In the genomic region with DNA sequence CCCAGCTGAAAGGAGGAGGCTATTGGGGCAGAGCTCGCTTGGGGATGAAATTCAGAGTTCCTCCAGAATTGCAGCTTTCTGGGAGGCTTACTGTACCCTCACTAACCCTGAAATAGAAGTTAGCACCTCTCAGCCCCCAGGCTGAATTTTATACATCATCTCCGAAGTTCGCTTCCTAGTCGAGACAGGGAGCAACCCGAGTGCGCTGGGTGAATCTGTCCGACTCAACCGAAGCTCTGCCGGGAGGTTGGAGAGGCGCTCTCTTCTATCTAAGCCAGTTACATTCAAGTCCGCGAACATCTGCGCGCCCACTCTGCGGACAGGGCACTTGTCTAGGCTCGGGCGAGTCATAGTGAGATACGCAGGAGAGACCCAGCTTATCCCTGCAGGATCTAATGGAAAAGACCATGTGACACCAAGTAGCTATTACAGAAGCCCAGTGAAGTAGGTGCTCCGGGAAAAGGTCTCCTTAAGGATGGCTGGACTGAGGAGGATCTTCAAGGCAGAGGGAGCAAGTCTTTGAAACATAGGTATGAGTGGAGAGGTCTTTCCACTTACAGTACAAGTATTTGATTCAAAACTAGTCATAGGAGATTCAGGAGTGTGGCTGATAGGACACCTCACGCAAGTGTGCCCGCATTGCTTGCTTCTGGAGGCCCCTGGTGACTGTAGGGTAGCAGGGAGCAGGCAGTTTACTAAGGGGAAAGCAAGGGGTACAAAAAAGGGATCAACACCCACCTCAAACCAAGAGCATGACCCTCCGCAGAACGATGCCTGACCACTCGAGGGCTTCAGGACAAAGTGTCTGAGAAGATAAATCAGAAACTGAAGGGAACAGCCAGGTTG, we compare ENCODE assay signal across 7 cellular contexts. TPM values are rescaled to one million over a fixed set of nuclear protein-coding genes. Genes with fewer than 3 reads are reported as not detected.
DNase-seq lines count a peak whose midpoint lies in the region; ATAC-seq and TF ChIP-seq lines count a peak whose summit lies in the region.

No MANE protein-coding gene starts in this region.

- peaks cover 63% of the 10 kb centered on the region for H3K27me3 Mint-ChIP-seq in brain

- H3K4me1 Mint-ChIP-seq in brain = peaks cover 36% of the 10 kb centered on the region

- no peak overlapping the region for H3K27ac ChIP-seq in muscle layer of duodenum (ENCODE audit: low read length)

- H3K27ac Mint-ChIP-seq in brain = peak overlapping the region; percentile 24 to 89 (median 70)

- H3K4me3 ChIP-seq in GM12875 (ENCODE audit: low read depth, low read length) (peak overlapping the region; percentile 43), muscle layer of duodenum (ENCODE audit: low read depth in 1 of 2, low read length in 2 of 2) (peak overlapping the region; percentile 73 to 81)

- no peak for TF ChIP-seq CTCF in GM12875 (IDR thresholded peaks at IDR 0.05; ENCODE audit: borderline replicate concordance, insufficient read depth, low read depth, low read length)
- no peak for TF ChIP-seq CTCF in brain (conservative IDR thresholded peaks at IDR 0.05)
- no peak for TF ChIP-seq CTCF in GM10248 (IDR thresholded peaks at IDR 0.05; ENCODE audit: control extremely low read depth, extremely low read depth, low read depth, missing control alignments)

- CTCF ChIA-PET in GM10248 (lab: Yijun Ruan, JAX) = interaction anchor here (1.0 to 3.8 kb wide), 9 partner anchors 10 to 259 kb away, joined by 3 to 43 read pairs (median 3); a partner anchor contains a TSS

- peaks cover 21 to 63% of the 10 kb centered on the region in 2 donors for H3K4me1 ChIP-seq in muscle layer of duodenum (ENCODE audit: control insufficient read depth in 1 of 2, insufficient read depth in 2 of 2, low read length in 2 of 2)

- DNase-seq in NCI-H345 (lab: John Stamatoyannopoulos, UW) = peak; percentile 50
- DNase-seq in NCI-H524 treated with DMSO at 0.1 percent for 48 hours (lab: John Stamatoyannopoulos, UW) = no peak
- DNase-seq in GM10248 (ENCODE audit: extremely low spot score) = no peak

- POLR2A ChIA-PET in GM10248 (lab: Yijun Ruan, JAX) = interaction anchor here (0.6 to 1.2 kb wide), 9 partner anchors 17 to 733 kb away, joined by 3 to 5 read pairs (median 3); a partner anchor contains a TSS

- H3K9me3 Mint-ChIP-seq in brain = peaks cover 0 to 17% (median 0%) of the 10 kb centered on the region in 5 experiments

- H3K4me3 Mint-ChIP-seq in brain = peak overlapping the region; percentile 93 to 98 (median 94)

- no peaks in the 10 kb centered on the region for H3K36me3 ChIP-seq in muscle layer of duodenum (ENCODE audit: control insufficient read depth in 1 of 2, insufficient read depth in 2 of 2, low read length in 2 of 2)

- peaks cover 31% of the 10 kb centered on the region for H3K27me3 ChIP-seq in muscle layer of duodenum (ENCODE audit: low read depth, low read length)

- H3K9me3 ChIP-seq in muscle layer of duodenum (ENCODE audit: control insufficient read depth in 1 of 2, low read length in 2 of 2) = no peaks in the 10 kb centered on the region

- no peaks in the 10 kb centered on the region for H3K36me3 Mint-ChIP-seq in brain

- no peak for ATAC-seq in HG03159 (IDR thresholded peaks at IDR 0.05; ENCODE audit: unreplicated experiment)

RNA-seq across cellular contexts. Expression of a gene that starts 0.7 kb away (rescaled TPM):
- polyA plus RNA-seq in brain (ENCODE audit: insufficient read depth, low read depth, low replicate concordance) = not detected

RNA-seq across cellular contexts. Expression of a gene that starts 6.3 kb away (rescaled TPM):
- polyA plus RNA-seq in brain (ENCODE audit: insufficient read depth, low read depth, low replicate concordance) = 0.22 TPM

RNA-seq across cellular contexts. Expression of a gene that starts 27.6 kb away (rescaled TPM):
- 34.2 TPM for polyA plus RNA-seq in brain (ENCODE audit: insufficient read depth, low read depth, low replicate concordance)

RNA-seq across cellular contexts. Expression of a gene that starts 37.1 kb away (rescaled TPM):
- polyA plus RNA-seq in brain (ENCODE audit: insufficient read depth, low read depth, low replicate concordance) = 1.1 TPM

RNA-seq across cellular contexts. Expression of a gene that starts 38.2 kb away (rescaled TPM):
- 375 TPM for polyA plus RNA-seq in brain (ENCODE audit: insufficient read depth, low read depth, low replicate concordance)
